Comparison of ENCODE assay signal across 8 cellular contexts in genomic region chrX:130330706-130331105, GRCh38. TPM values are rescaled to one million over a fixed set of nuclear protein-coding genes. Genes with fewer than 3 reads are reported as not detected.
DNase-seq lines count a peak whose midpoint lies in the region; TF ChIP-seq lines count a peak whose summit lies in the region.

No MANE protein-coding gene starts in this region.

- H3K4me1 ChIP-seq in stomach, result peaks cover 0 to 4% (median 0%) of the 10 kb centered on the region in 4 donors

- no peak for TF ChIP-seq EP300 in stomach (IDR thresholded peaks at IDR 0.05)

- no peaks in the 10 kb centered on the region for H3K9me3 ChIP-seq in stomach

- no peak overlapping the region for H3K27ac ChIP-seq in stomach

- no peaks in the 10 kb centered on the region for H3K36me3 ChIP-seq in GM06990 (ENCODE audit: control insufficient read depth, insufficient read depth, low read length)
- no peaks in the 10 kb centered on the region for H3K36me3 ChIP-seq in stomach

- peak; percentile 10 for DNase-seq in GM06990 (ENCODE audit: extremely low read depth, insufficient read length)
- peak; percentile 49 for DNase-seq in H4 (ENCODE audit: low spot score)
- DNase-seq in NCI-H1092 treated with DMSO at 0.1 percent for 48 hours (lab: John Stamatoyannopoulos, UW), result peak; percentile 64
- peak; percentile 79 for DNase-seq in SW480 (ENCODE audit: low spot score)
- DNase-seq in cardiac fibroblast (ENCODE audit: low read depth in 2 of 2), result peak; percentile 51 to 52
- peak; percentile 75 for DNase-seq in left kidney (ENCODE audit: low read depth, low spot score)
- peak; percentile 56 for DNase-seq in stomach
- DNase-seq in OCI-M2 (lab: John Stamatoyannopoulos, UW; ENCODE audit: unreplicated experiment), result no peak

- H3K4me3 ChIP-seq in GM06990 (replicated peaks; ENCODE audit: low read depth, low read length), result no peak overlapping the region
- no peak overlapping the region for H3K4me3 ChIP-seq in cardiac fibroblast (replicated peaks in 1 of 2; ENCODE audit: low read depth in 2 of 2, low read length in 2 of 2)
- H3K4me3 ChIP-seq in stomach, result no peak overlapping the region

- intact Hi-C loops in stomach (cut with DNase I; ENCODE audit: low total_unique reads), result no loop called here

- TF ChIP-seq POLR2A in stomach (IDR thresholded peaks at IDR 0.05), result no peak

- H3K27me3 ChIP-seq in GM06990 (replicated peaks; ENCODE audit: control insufficient read depth, insufficient read depth, low read length), result no peaks in the 10 kb centered on the region
- peaks cover 0 to 23% (median 0%) of the 10 kb centered on the region in 3 donors for H3K27me3 ChIP-seq in stomach

- 3 to 11% (median 7%) methylated on average over 10 of the region's 10 CpGs for WGBS in stomach, 5 donors

- TF ChIP-seq CTCF in GM06990 (IDR thresholded peaks at IDR 0.05; ENCODE audit: insufficient read depth, low read length, poor library complexity, severe bottlenecking), result peak; percentile 76
- TF ChIP-seq CTCF in cardiac fibroblast (IDR thresholded peaks at IDR 0.05; ENCODE audit: low read depth, low read length), result peak; percentile 42
- peak in 3 of 7 experiments; percentile 11 to 39 (median 38) for TF ChIP-seq CTCF in stomach (IDR thresholded peaks at IDR 0.05)

RNA-seq across cellular contexts. Expression of gene SLC25A14, which starts 9.0 kb away (rescaled TPM):
- 16.7 and 30.6 TPM in 2 replicates for total RNA-seq in H4 (2014; rRNA removed; shearing (Covaris generic))
- 10 to 100 TPM in 2 of 5 donors, 1 to 10 TPM in 3; 1.2 to 19.3 (median 1.8) TPM for total RNA-seq in stomach
- 10 to 100 TPM in 2 of 3 donors, 1 to 10 TPM in 1; 7.4 to 14.6 (median 11.2) TPM for polyA plus RNA-seq in stomach

RNA-seq across cellular contexts. Expression of gene GPR119, which starts 54.8 kb away (rescaled TPM):
- not detected in 2 replicates for total RNA-seq in H4 (2014; rRNA removed; shearing (Covaris generic))
- under 1 TPM in 1 of 5 donors, not detected in 4; 0.55 TPM for total RNA-seq in stomach
- not detected for polyA plus RNA-seq in stomach
